8 cellular contexts compared by ENCODE assay signal in the genomic region with DNA sequence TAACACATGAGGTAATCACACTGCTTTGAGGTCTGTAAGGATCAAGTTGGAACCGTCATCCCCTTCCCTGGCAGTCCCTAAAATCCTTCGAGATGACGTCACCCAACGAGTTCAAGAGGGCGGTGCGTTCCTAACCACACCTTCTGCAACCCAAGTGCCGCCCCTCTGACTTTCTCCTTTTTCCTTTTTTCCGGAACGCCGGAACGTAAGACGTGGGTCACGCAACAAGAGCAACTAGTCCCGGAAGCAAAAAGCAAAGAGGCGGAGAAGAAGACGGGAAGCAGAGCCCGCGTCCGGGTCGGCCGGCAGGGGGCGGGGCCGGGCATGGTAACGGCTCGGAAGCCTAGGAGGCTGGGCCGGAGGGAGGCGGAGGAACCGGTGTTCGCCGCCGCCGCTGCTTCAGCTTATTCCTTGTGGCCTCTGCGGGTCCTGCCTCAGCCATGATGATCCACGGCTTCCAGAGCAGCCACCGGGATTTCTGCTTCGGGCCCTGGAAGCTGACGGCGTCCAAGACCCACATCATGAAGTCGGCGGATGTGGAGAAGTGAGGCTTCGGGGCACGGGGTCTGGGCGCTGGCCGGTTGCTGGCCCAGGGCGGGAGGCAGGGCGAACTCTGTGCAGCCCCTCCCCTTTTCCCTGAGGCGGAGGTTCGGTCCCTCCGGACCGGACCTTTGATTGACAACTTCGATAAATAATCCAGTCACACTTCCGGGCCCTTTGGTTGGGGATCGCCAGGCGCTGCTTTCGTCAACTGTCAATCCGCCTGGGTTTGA. TPM values are rescaled to one million over a fixed set of nuclear protein-coding genes. Genes with fewer than 3 reads are reported as not detected.
DNase-seq lines count a peak whose midpoint lies in the region; ATAC-seq, FAIRE-seq and TF ChIP-seq lines count a peak whose summit lies in the region.

A gene (plus strand): TSS at position 325 of the 773 bp plus-strand sequence. CDS start 116 bp downstream, at position 441.

- FAIRE-seq in GM19239 (lab: Jason Lieb, UNC) = peak; percentile 96

- H3K4me2 ChIP-seq in BLaER1 = peak within 1 kb of the TSS; percentile 96

- peak; percentile 48 for TF ChIP-seq CTCF in colonic mucosa (IDR thresholded peaks at IDR 0.05)

- H3K27ac ChIP-seq in BLaER1 (peak within 1 kb of the TSS; percentile 84), colonic mucosa (peak within 1 kb of the TSS; percentile 99), layer of hippocampus (ENCODE audit: low read depth, low read length) (peak within 1 kb of the TSS; percentile 92)

- H3K4me3 ChIP-seq in BLaER1 (peak within 1 kb of the TSS; percentile 95), colonic mucosa (peak within 1 kb of the TSS; percentile 85)

- peak; percentile 87 for ATAC-seq in HG03457 (IDR thresholded peaks at IDR 0.05; ENCODE audit: unreplicated experiment)

- H3K9ac ChIP-seq in BLaER1 (peak within 1 kb of the TSS; percentile 90), colonic mucosa (ENCODE audit: low read depth in 2 of 2, low read length in 2 of 2) (peak within 1 kb of the TSS; percentile 45 to 92)

- H3K9me3 ChIP-seq in BLaER1 = no peaks in the 10 kb centered on the region
- H3K9me3 ChIP-seq in colonic mucosa = no peaks in the 10 kb centered on the region

- DNase-seq in GM19239 (ENCODE audit: insufficient read length, low spot score) (peak; percentile 79), NCI-H524 (lab: John Stamatoyannopoulos, UW) (peak; percentile 97), colonic mucosa (peak; percentile 98)
- DNase-seq in activated CD4-positive, alpha-beta T cell treated with anti-CD3 and anti-CD28 coated beads for 4 hours = peak; percentile 91 to 93
- DNase-seq in stimulated activated CD4-positive, alpha-beta T cell treated with anti-CD3 and anti-CD28 coated beads, Interleukin-1b, Interleukin-23, amount 100 ng/mL, for 4 hours (ENCODE audit: low read depth in 2 of 2) = peak; percentile 90 to 93

- H3K36me3 ChIP-seq in BLaER1 (no peaks in the 10 kb centered on the region), colonic mucosa (no peaks in the 10 kb centered on the region)

- H3K4me1 ChIP-seq in BLaER1 (peaks cover 17% of the 10 kb centered on the region), colonic mucosa (peaks cover 8% of the 10 kb centered on the region)

- H3K27me3 ChIP-seq in BLaER1 = no peaks in the 10 kb centered on the region
- H3K27me3 ChIP-seq in colonic mucosa = no peaks in the 10 kb centered on the region
- no peaks in the 10 kb centered on the region for H3K27me3 ChIP-seq in layer of hippocampus (ENCODE audit: control insufficient read depth, insufficient read depth, low read length)

- intact Hi-C loops in colonic mucosa (cut with DNase I) = no loop called here

- H4K20me1 ChIP-seq in BLaER1 = peaks cover 41% of the 10 kb centered on the region

RNA-seq across cellular contexts. Expression of the gene that starts here (rescaled TPM):
- 10 to 100 TPM; 34.6 to 37.2 TPM for total RNA-seq in colonic mucosa

Comparison
In these comparisons a context has a peak if more than half of its experiments do, and no peak if none do; other contexts are left out.
1. Peak in every context shown above with its lines: DNase-seq, ATAC-seq, H3K4me3 ChIP-seq and H3K27ac ChIP-seq.